Comparison of ENCODE assay signal across 20 cellular contexts in the genomic region with DNA sequence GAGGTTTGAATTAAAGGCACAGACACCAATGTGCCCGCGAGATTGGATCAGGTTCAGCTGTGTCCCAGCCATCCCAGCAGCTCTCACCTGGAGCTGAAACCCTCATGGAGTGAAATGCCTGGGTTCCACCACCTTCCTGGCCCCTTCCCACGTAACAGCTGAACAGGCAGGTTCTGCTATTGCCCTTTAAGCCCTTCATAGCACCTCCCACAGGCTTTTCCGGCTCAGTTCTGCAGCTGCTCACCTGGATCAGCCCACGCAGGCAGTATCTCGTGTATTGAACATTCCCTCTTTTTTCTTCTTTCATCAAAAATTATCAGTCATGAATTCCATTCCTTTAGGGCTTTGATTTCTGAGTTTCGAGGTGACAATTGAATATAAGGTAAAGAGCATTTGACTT.
"Had no signal": no experiment of that assay in that cellular context is flagged by ENCODE, and none has a peak within 500 bp of the region (broad histone marks: within the 10 kb centered on the region; RNA-seq: fewer than 3 reads in every experiment).

No MANE protein-coding gene starts in this region.

- H3K27ac Mint-ChIP-seq: activated CD4-positive, alpha-beta memory T cell treated with anti-CD3 and anti-CD28 coated beads for 36 hours; activated CD4-positive, alpha-beta T cell treated with anti-CD3 and anti-CD28 coated beads for 36 hours; activated T-helper 17 cell treated with anti-CD3 and anti-CD28 coated beads, Interleukin-2, amount 50 U/mL, for 72 hours; naive thymus-derived CD4-positive, alpha-beta T cell had no signal

- H3K9me3 Mint-ChIP-seq: activated CD4-positive, alpha-beta memory T cell treated with anti-CD3 and anti-CD28 coated beads for 36 hours; activated T-helper 17 cell treated with anti-CD3 and anti-CD28 coated beads, Interleukin-2, amount 50 U/mL, for 72 hours had no signal

- H3K4me1 ChIP-seq: body of pancreas, foreskin keratinocyte, prostate gland, right atrium auricular region, tibial artery, vagina had no signal

- H3K36me3 ChIP-seq: prostate gland, right atrium auricular region, tibial artery, vagina had no signal

- H3K4me3 ChIP-seq: body of pancreas, prostate gland, right atrium auricular region, tibial artery, vagina had no signal

- H3K27me3 ChIP-seq: body of pancreas, foreskin keratinocyte, right atrium auricular region, tibial artery, vagina had no signal

- H3K4me3 Mint-ChIP-seq: activated CD4-positive, alpha-beta memory T cell treated with anti-CD3 and anti-CD28 coated beads for 36 hours; activated CD4-positive, alpha-beta T cell treated with anti-CD3 and anti-CD28 coated beads for 36 hours; activated T-helper 17 cell treated with anti-CD3 and anti-CD28 coated beads, Interleukin-2, amount 50 U/mL, for 72 hours; naive thymus-derived CD4-positive, alpha-beta T cell had no signal

- H3K27ac ChIP-seq: body of pancreas, foreskin keratinocyte, prostate gland, right atrium auricular region, tibial artery, vagina had no signal

- H3K27me3 Mint-ChIP-seq: activated CD4-positive, alpha-beta memory T cell treated with anti-CD3 and anti-CD28 coated beads for 36 hours; activated CD4-positive, alpha-beta T cell treated with anti-CD3 and anti-CD28 coated beads for 36 hours; activated T-helper 17 cell treated with anti-CD3 and anti-CD28 coated beads, Interleukin-2, amount 50 U/mL, for 72 hours; naive thymus-derived CD4-positive, alpha-beta T cell had no signal

- ATAC-seq: activated CD4-positive, alpha-beta T cell treated with anti-CD3 and anti-CD28 coated beads for 36 hours; activated T-helper 17 cell treated with anti-CD3 and anti-CD28 coated beads, Interleukin-2, amount 50 U/mL, for 72 hours; body of pancreas; foreskin keratinocyte; left ventricle myocardium superior; naive thymus-derived CD4-positive, alpha-beta T cell had no signal

- H3K9me3 ChIP-seq: body of pancreas, prostate gland, right atrium auricular region, tibial artery, vagina had no signal

- DNase-seq: activated CD4-positive, alpha-beta memory T cell treated with anti-CD3 and anti-CD28 coated beads for 36 hours; activated CD4-positive, alpha-beta T cell treated with anti-CD3 and anti-CD28 coated beads for 36 hours; activated naive CD4-positive, alpha-beta T cell; activated T-cell treated with anti-CD3 and anti-CD28 coated beads for 4 hours; body of pancreas; dermis blood vessel endothelial cell; foreskin keratinocyte; hippocampal formation; left ventricle myocardium superior; mesenchymal stem cell; naive thymus-derived CD4-positive, alpha-beta T cell; stimulated activated CD4-positive, alpha-beta T cell treated with anti-CD3 and anti-CD28 coated beads, Interleukin-12 subunit alpha, Interleukin-12 subunit beta, amount 100 ng/mL, for 4 hours; stimulated activated CD4-positive, alpha-beta T cell treated with anti-CD3 and anti-CD28 coated beads, Interleukin-2, amount 100 ng/mL, for 24 hours; stimulated activated naive CD4-positive, alpha-beta T cell treated with Interleukin-2 at 50 U/mL for 16 hours; T-helper 2 cell; tibial artery had no signal

- H3K4me1 Mint-ChIP-seq: activated CD4-positive, alpha-beta T cell treated with anti-CD3 and anti-CD28 coated beads for 36 hours; activated T-helper 17 cell treated with anti-CD3 and anti-CD28 coated beads, Interleukin-2, amount 50 U/mL, for 72 hours had no signal
